ENCODE assay signal across 18 cellular contexts in the genomic region with DNA sequence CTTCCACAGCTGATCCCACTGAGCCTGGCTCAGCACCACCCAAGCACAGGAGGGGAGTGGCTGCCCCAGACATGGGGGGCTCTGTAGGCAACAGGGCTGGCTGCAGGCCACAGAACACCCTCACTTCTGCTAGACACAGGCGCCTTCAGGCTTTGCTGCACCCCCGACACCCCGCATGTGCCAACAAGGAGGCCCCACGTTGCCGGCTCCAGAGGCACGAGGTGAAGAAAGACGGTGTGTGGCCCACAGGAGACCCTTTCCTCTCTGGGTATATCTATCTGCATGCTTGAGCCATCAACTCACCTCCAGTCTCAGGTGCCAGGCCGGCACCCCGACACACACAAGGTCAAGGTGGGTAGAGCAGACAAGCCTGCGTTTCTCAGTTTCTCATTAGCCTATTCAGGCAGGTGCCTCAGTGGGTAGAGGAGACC.
DNase-seq lines count a peak whose midpoint lies in the region; ATAC-seq, FAIRE-seq and TF ChIP-seq lines count a peak whose summit lies in the region.
"Had no signal": no experiment of that assay in that cellular context is flagged by ENCODE, and none has a peak within 500 bp of the region (broad histone marks: within the 10 kb centered on the region; RNA-seq: fewer than 3 reads in every experiment).

No MANE protein-coding gene starts in this region.

- no peak for FAIRE-seq in kidney (lab: Jason Lieb, UNC)
- FAIRE-seq: GM18507 had no signal

- H3K27ac ChIP-seq in kidney (ENCODE audit: low read depth in 2 of 2, low read length in 2 of 2): no peak overlapping the region
- H3K27ac ChIP-seq in upper lobe of left lung: no peak overlapping the region

- H3K4me1 Mint-ChIP-seq in activated CD8-positive, alpha-beta memory T cell treated with anti-CD3 and anti-CD28 coated beads, Interleukin-2, amount 10 ng/mL, durations not matched to agents 7 days and 5 days: no peaks in the 10 kb centered on the region
- no peaks in the 10 kb centered on the region for H3K4me1 Mint-ChIP-seq in osteocyte (ENCODE audit: unreplicated experiment)

- H3K9me3 ChIP-seq in kidney (ENCODE audit: control insufficient read depth in 1 of 2, low read length in 2 of 2): no peaks in the 10 kb centered on the region
- peaks cover 0 to 6% (median 0%) of the 10 kb centered on the region in 4 donors for H3K9me3 ChIP-seq in upper lobe of left lung

- intact Hi-C loops in kidney (cut with DNase I): no loop called here

- H3K9me3 Mint-ChIP-seq in activated CD8-positive, alpha-beta memory T cell treated with anti-CD3 and anti-CD28 coated beads, Interleukin-2, amount 10 ng/mL, durations not matched to agents 7 days and 5 days (ENCODE audit: low read depth): no peaks in the 10 kb centered on the region
- no peaks in the 10 kb centered on the region for H3K9me3 Mint-ChIP-seq in osteocyte (ENCODE audit: unreplicated experiment)

- H3K27me3 Mint-ChIP-seq in activated CD8-positive, alpha-beta memory T cell treated with anti-CD3 and anti-CD28 coated beads, Interleukin-2, amount 10 ng/mL, durations not matched to agents 7 days and 5 days: no peaks in the 10 kb centered on the region
- no peaks in the 10 kb centered on the region for H3K27me3 Mint-ChIP-seq in osteocyte (ENCODE audit: unreplicated experiment)

- H3K4me3 ChIP-seq in kidney (ENCODE audit: low read length in 2 of 2) (no peak overlapping the region), upper lobe of left lung (no peak overlapping the region)

- no peak overlapping the region for H3K9ac ChIP-seq in kidney (ENCODE audit: low read length in 2 of 2)

- no peak overlapping the region for H3K27ac Mint-ChIP-seq in activated CD8-positive, alpha-beta memory T cell treated with anti-CD3 and anti-CD28 coated beads, Interleukin-2, amount 10 ng/mL, durations not matched to agents 7 days and 5 days
- H3K27ac Mint-ChIP-seq in osteocyte (ENCODE audit: unreplicated experiment): no peak overlapping the region

- no peak for TF ChIP-seq POLR2A in upper lobe of left lung (IDR thresholded peaks at IDR 0.05)

- TF ChIP-seq EP300 in upper lobe of left lung (IDR thresholded peaks at IDR 0.05): no peak

- H3K36me3 Mint-ChIP-seq in activated CD8-positive, alpha-beta memory T cell treated with anti-CD3 and anti-CD28 coated beads, Interleukin-2, amount 10 ng/mL, durations not matched to agents 7 days and 5 days: no peaks in the 10 kb centered on the region
- no peaks in the 10 kb centered on the region for H3K36me3 Mint-ChIP-seq in osteocyte (ENCODE audit: unreplicated experiment)

- DNase-seq in activated CD8-positive, alpha-beta memory T cell treated with anti-CD3 and anti-CD28 coated beads, Interleukin-2, amount 10 ng/mL, durations not matched to agents 7 days and 5 days: peak; percentile 11
- DNase-seq in activated CD8-positive, alpha-beta memory T cell treated with anti-CD3 and anti-CD28 coated beads for 24 hours: no peak
- DNase-seq in kidney (peak; percentile 58), osteocyte (ENCODE audit: extremely low spot score, unreplicated experiment) (peak; percentile 67), upper lobe of left lung (peak; percentile 15 to 50), COLO668 (lab: John Stamatoyannopoulos, UW; ENCODE audit: unreplicated experiment) (no peak), medulla oblongata (ENCODE audit: extremely low spot score) (no peak), retina (no peak)
- DNase-seq: C1 segment of cervical spinal cord, IMR-90, NCI-H1417 treated with DMSO at 0.1 percent for 48 hours, NCI-H2029, NCI-H510A, NCI-H82, SHP77 treated with DMSO at 0.1 percent for 48 hours had no signal

- TF ChIP-seq CTCF in kidney (IDR thresholded peaks at IDR 0.05; ENCODE audit: borderline replicate concordance, extremely low read depth, insufficient read depth) (no peak), osteocyte (IDR thresholded peaks at IDR 0.05) (no peak), upper lobe of left lung (IDR thresholded peaks at IDR 0.05) (no peak)

- H3K4me3 Mint-ChIP-seq in activated CD8-positive, alpha-beta memory T cell treated with anti-CD3 and anti-CD28 coated beads, Interleukin-2, amount 10 ng/mL, durations not matched to agents 7 days and 5 days: no peak overlapping the region
- no peak overlapping the region for H3K4me3 Mint-ChIP-seq in osteocyte (ENCODE audit: unreplicated experiment)

- 90 to 96% methylated on average over 4 to 10 of the region's 10 CpGs for WGBS in upper lobe of left lung, 2 donors

- no peaks in the 10 kb centered on the region for H3K27me3 ChIP-seq in upper lobe of left lung

- CTCF ChIA-PET in activated CD8-positive, alpha-beta memory T cell treated with anti-CD3 and anti-CD28 coated beads, Interleukin-2, amount 10 ng/mL, durations not matched to agents 7 days and 5 days (lab: Charles Lee): no interaction called here

- H3K36me3 ChIP-seq in kidney (ENCODE audit: control insufficient read depth in 1 of 2, insufficient read depth in 2 of 2, low read length in 2 of 2) (no peaks in the 10 kb centered on the region), upper lobe of left lung (no peaks in the 10 kb centered on the region)

- ATAC-seq in activated CD8-positive, alpha-beta memory T cell treated with anti-CD3 and anti-CD28 coated beads, Interleukin-2, amount 10 ng/mL, durations not matched to agents 7 days and 5 days: no peak
- ATAC-seq in upper lobe of left lung (ENCODE audit: low FRiP score in 2 of 2): no peak
- ATAC-seq: HCT116, Panc1 had no signal

- peaks cover 0 to 8% of the 10 kb centered on the region in 2 donors for H3K4me1 ChIP-seq in kidney (ENCODE audit: control insufficient read depth in 1 of 2, insufficient read depth in 1 of 2, low read depth in 1 of 2, low read length in 2 of 2)
- H3K4me1 ChIP-seq in upper lobe of left lung: peaks cover 0 to 34% (median 16%) of the 10 kb centered on the region in 4 donors

Comparison
In these comparisons a context has a peak if more than half of its experiments do, and no peak if none do; other contexts are left out.
1. DNase-seq: peak in activated CD8-positive, alpha-beta memory T cell treated with anti-CD3 and anti-CD28 coated beads, Interleukin-2, amount 10 ng/mL, durations not matched to agents 7 days and 5 days (single experiment), kidney (single experiment), osteocyte (single experiment) and upper lobe of left lung (2 of 2); none in activated CD8-positive, alpha-beta memory T cell treated with anti-CD3 and anti-CD28 coated beads for 24 hours (single experiment), COLO668 (single experiment), medulla oblongata (single experiment) and retina (single experiment).